Comparison of ENCODE assay signal across 14 cellular contexts in the genomic region with DNA sequence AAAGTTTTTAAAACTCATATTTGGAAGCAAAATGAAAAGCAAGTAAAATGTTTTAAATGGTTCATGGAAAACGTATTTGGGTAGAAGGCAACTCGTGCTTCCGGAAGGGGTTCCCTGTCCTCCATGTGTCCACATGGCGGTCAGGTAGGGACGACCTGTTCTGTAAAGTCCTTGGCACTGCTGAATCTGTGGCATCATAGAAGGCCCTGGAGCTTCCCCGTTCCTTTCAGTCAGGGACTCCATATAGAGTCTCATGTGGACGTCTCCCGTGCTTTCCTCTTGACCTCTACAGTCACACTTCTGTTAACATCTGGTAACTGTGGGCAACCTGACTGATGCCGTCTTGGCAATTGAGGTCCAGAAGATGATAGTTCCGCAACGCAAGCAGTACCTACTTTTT. TPM values are rescaled to one million over a fixed set of nuclear protein-coding genes. Genes with fewer than 3 reads are reported as not detected.
DNase-seq lines count a peak whose midpoint lies in the region; ATAC-seq, FAIRE-seq and TF ChIP-seq lines count a peak whose summit lies in the region.
"Had no signal": no experiment of that assay in that cellular context is flagged by ENCODE, and none has a peak within 500 bp of the region (broad histone marks: within the 10 kb centered on the region; RNA-seq: fewer than 3 reads in every experiment).

No MANE protein-coding gene starts in this region.

- H2AK9ac ChIP-seq in IMR-90 (replicated peaks; ENCODE audit: low read depth, low read length, poor library complexity), result no peak overlapping the region

- H3K27me3 Mint-ChIP-seq in activated CD4-positive, alpha-beta T cell treated with anti-CD3 and anti-CD28 coated beads, Interleukin-2, amount 10 ng/mL, durations not matched to agents 24 days and 14 days, result no peaks in the 10 kb centered on the region
- no peaks in the 10 kb centered on the region for H3K27me3 Mint-ChIP-seq in activated CD4-positive, alpha-beta T cell treated with anti-CD3 and anti-CD28 coated beads, Interleukin-2, amount 10 ng/mL, durations not matched to agents 7 days and 5 days
- H3K27me3 Mint-ChIP-seq in astrocyte (ENCODE audit: low read depth, unreplicated experiment) (no peaks in the 10 kb centered on the region), nephron progenitor cell (ENCODE audit: low read depth, poor library complexity) (no peaks in the 10 kb centered on the region)

- H3K56ac ChIP-seq in IMR-90 (ENCODE audit: extremely low read depth, insufficient read depth, low read length), result no peak overlapping the region

- peaks cover 28% of the 10 kb centered on the region for H3K36me3 ChIP-seq in IMR-90 (ENCODE audit: control insufficient read depth, insufficient read depth, low read length)
- peaks cover 39% of the 10 kb centered on the region for H3K36me3 ChIP-seq in astrocyte (ENCODE audit: insufficient read depth, low read length)

- dilution Hi-C loops in IMR-90 (cut with HindIII; ENCODE audit: low sequenced_read_pairs, unreplicated experiment), result no loop called here

- peak overlapping the region; percentile 11; the same call in 1 of the 2 replicates for H2BK20ac ChIP-seq in IMR-90 (ENCODE audit: low read depth, low read length)

- no peak for TF ChIP-seq RAD21 in IMR-90 (IDR thresholded peaks at IDR 0.05; ENCODE audit: low read length)

- H4K5ac ChIP-seq in IMR-90 (ENCODE audit: low read depth, low read length), result peak overlapping the region; percentile 79

- H3K4me1 ChIP-seq in IMR-90 (ENCODE audit: control insufficient read depth, insufficient read depth, low read length) (peaks cover 14% of the 10 kb centered on the region), astrocyte (ENCODE audit: insufficient read depth, low read length) (peaks cover 19% of the 10 kb centered on the region)
- H3K4me1 ChIP-seq: SJCRH30 had no signal

- no peak for FAIRE-seq in astrocyte (lab: Jason Lieb, UNC)

- H3K4me3 ChIP-seq in IMR-90 (ENCODE audit: insufficient read depth, low read depth, low read length) (no peak overlapping the region), astrocyte (ENCODE audit: insufficient read depth, low read depth, low read length) (no peak overlapping the region)
- H3K4me3 ChIP-seq: SJCRH30 had no signal

- H2AK5ac ChIP-seq in IMR-90 (ENCODE audit: low read depth, low read length), result peak overlapping the region; percentile 48; the same call in 1 of the 2 replicates

- H4K91ac ChIP-seq in IMR-90 (ENCODE audit: insufficient read depth, low read depth, low read length), result peak overlapping the region; percentile 52; the same call in 1 of the 2 replicates

- H3K27ac ChIP-seq in IMR-90 (ENCODE audit: insufficient read depth, low read length) (peak overlapping the region; percentile 74; the same call in 1 of the 2 replicates), astrocyte (ENCODE audit: low read depth, low read length) (no peak overlapping the region)
- H3K27ac ChIP-seq: C4-2B, SJCRH30 had no signal

- H3K23ac ChIP-seq in IMR-90 (ENCODE audit: low read depth, low read length), result no peak overlapping the region

- no peak for DNase-seq in activated CD4-positive, alpha-beta T cell treated with anti-CD3 and anti-CD28 coated beads, Interleukin-2, amount 10 ng/mL, durations not matched to agents 24 days and 14 days
- no peak for DNase-seq in activated CD4-positive, alpha-beta T cell treated with anti-CD3 and anti-CD28 coated beads, Interleukin-2, amount 10 ng/mL, durations not matched to agents 7 days and 5 days
- DNase-seq in IMR-90 (no peak), astrocyte (ENCODE audit: low read depth) (no peak), nephron progenitor cell (no peak)
- DNase-seq: NCI-H1436 treated with DMSO at 0.1 percent for 48 hours; NCI-H226; SJCRH30; stimulated activated CD4-positive, alpha-beta T cell treated with anti-CD3 and anti-CD28 coated beads, Interleukin-1b, Interleukin-23, amount 100 ng/mL, for 48 hours had no signal

- ATAC-seq in IMR-90 (ENCODE audit: low read depth) (no peak), GM18861 (IDR thresholded peaks at IDR 0.05; ENCODE audit: unreplicated experiment) (no peak), GM18907 (IDR thresholded peaks at IDR 0.05; ENCODE audit: unreplicated experiment) (no peak), HG02852 (IDR thresholded peaks at IDR 0.05; ENCODE audit: unreplicated experiment) (no peak)

- no peak overlapping the region for H3K14ac ChIP-seq in IMR-90 (replicated peaks; ENCODE audit: low read depth, low read length)

- peaks cover 22% of the 10 kb centered on the region for H3K79me2 ChIP-seq in astrocyte (ENCODE audit: insufficient read depth, low read length)

- POLR2A ChIA-PET in activated CD4-positive, alpha-beta T cell treated with anti-CD3 and anti-CD28 coated beads, Interleukin-2, amount 10 ng/mL, durations not matched to agents 7 days and 5 days (lab: Charles Lee), result no interaction called here
- POLR2A ChIA-PET in IMR-90 (lab: Charles Lee; ENCODE audit: unreplicated experiment), result no interaction called here

- in situ Hi-C loops in IMR-90 (cut with MboI; ENCODE audit: low sequenced_read_pairs), result loop anchor here (25.0 kb wide), 1 partner anchor 1079 kb away; no protein-coding TSS in a partner anchor

- H3K9me3 ChIP-seq in IMR-90 (ENCODE audit: control insufficient read depth, insufficient read depth, low read length) (no peaks in the 10 kb centered on the region), astrocyte (ENCODE audit: insufficient read depth, low read depth, low read length) (no peaks in the 10 kb centered on the region)
- H3K9me3 ChIP-seq: SJCRH30 had no signal

- no peak for TF ChIP-seq POLR2A in IMR-90 (IDR thresholded peaks at IDR 0.05; ENCODE audit: low read depth, low read length)

- peak overlapping the region; percentile 56 for H2BK5ac ChIP-seq in IMR-90 (ENCODE audit: low read depth, low read length, poor library complexity, severe bottlenecking)

- H3K4me3 Mint-ChIP-seq in activated CD4-positive, alpha-beta T cell treated with anti-CD3 and anti-CD28 coated beads, Interleukin-2, amount 10 ng/mL, durations not matched to agents 24 days and 14 days, result no peak overlapping the region
- no peak overlapping the region for H3K4me3 Mint-ChIP-seq in activated CD4-positive, alpha-beta T cell treated with anti-CD3 and anti-CD28 coated beads, Interleukin-2, amount 10 ng/mL, durations not matched to agents 7 days and 5 days
- H3K4me3 Mint-ChIP-seq in astrocyte (ENCODE audit: unreplicated experiment), result no peak overlapping the region
- H3K4me3 Mint-ChIP-seq in nephron progenitor cell, result no peak overlapping the region
- H3K4me3 Mint-ChIP-seq: neural crest cell had no signal

- peak overlapping the region; percentile 87; the same call in 1 of the 2 replicates for H3K18ac ChIP-seq in IMR-90 (ENCODE audit: low read depth, low read length)

- CTCF ChIA-PET in activated CD4-positive, alpha-beta T cell treated with anti-CD3 and anti-CD28 coated beads, Interleukin-2, amount 10 ng/mL, durations not matched to agents 7 days and 5 days (lab: Charles Lee), result interaction anchor here (0.5 kb wide), 1 partner anchor 1664 kb away, joined by 3 read pairs; no protein-coding TSS in a partner anchor
- CTCF ChIA-PET in IMR-90 (lab: Yijun Ruan, JAX), result no interaction called here

- H3K9me1 ChIP-seq in IMR-90 (ENCODE audit: insufficient read depth, low read length), result peaks cover 21% of the 10 kb centered on the region

- peaks cover 37% of the 10 kb centered on the region for H3K4me1 Mint-ChIP-seq in activated CD4-positive, alpha-beta T cell treated with anti-CD3 and anti-CD28 coated beads, Interleukin-2, amount 10 ng/mL, durations not matched to agents 24 days and 14 days
- H3K4me1 Mint-ChIP-seq in activated CD4-positive, alpha-beta T cell treated with anti-CD3 and anti-CD28 coated beads, Interleukin-2, amount 10 ng/mL, durations not matched to agents 7 days and 5 days, result peaks cover 64% of the 10 kb centered on the region
- H3K4me1 Mint-ChIP-seq in astrocyte (ENCODE audit: low read depth, unreplicated experiment) (peaks cover 14% of the 10 kb centered on the region), nephron progenitor cell (peaks cover 37% of the 10 kb centered on the region)

- H4K20me1 ChIP-seq in IMR-90 (ENCODE audit: insufficient read depth, low read length) (peaks cover 12% of the 10 kb centered on the region; the same call in 1 of the 2 replicates), astrocyte (ENCODE audit: insufficient read depth, low read length) (peaks cover 28% of the 10 kb centered on the region)

- H3K4me2 ChIP-seq in IMR-90 (ENCODE audit: low read depth, low read length), result no peak overlapping the region
- no peak overlapping the region for H3K4me2 ChIP-seq in astrocyte (ENCODE audit: low read length)

- peaks cover 10 to 63% of the 10 kb centered on the region in 2 experiments for H3K79me1 ChIP-seq in IMR-90 (ENCODE audit: low read depth in 1 of 2, low read length in 2 of 2)

- H3K9me3 Mint-ChIP-seq in activated CD4-positive, alpha-beta T cell treated with anti-CD3 and anti-CD28 coated beads, Interleukin-2, amount 10 ng/mL, durations not matched to agents 24 days and 14 days, result no peaks in the 10 kb centered on the region
- H3K9me3 Mint-ChIP-seq in activated CD4-positive, alpha-beta T cell treated with anti-CD3 and anti-CD28 coated beads, Interleukin-2, amount 10 ng/mL, durations not matched to agents 7 days and 5 days, result no peaks in the 10 kb centered on the region
- H3K9me3 Mint-ChIP-seq in astrocyte (ENCODE audit: unreplicated experiment) (no peaks in the 10 kb centered on the region), nephron progenitor cell (no peaks in the 10 kb centered on the region)
- H3K9me3 Mint-ChIP-seq: neural crest cell had no signal

- WGBS in IMR-90 (ENCODE audit: extremely low coverage in 2 of 2, insufficient read length in 1 of 2), 2 experiments, result 89% methylated on average over 7 of the region's 11 CpGs; no CpG with 5 or more reads in 1 of the 2 experiments

- peaks cover 57% of the 10 kb centered on the region for H3K36me3 Mint-ChIP-seq in activated CD4-positive, alpha-beta T cell treated with anti-CD3 and anti-CD28 coated beads, Interleukin-2, amount 10 ng/mL, durations not matched to agents 24 days and 14 days (ENCODE audit: low read depth)
- H3K36me3 Mint-ChIP-seq in activated CD4-positive, alpha-beta T cell treated with anti-CD3 and anti-CD28 coated beads, Interleukin-2, amount 10 ng/mL, durations not matched to agents 7 days and 5 days (ENCODE audit: low read depth), result peaks cover 67% of the 10 kb centered on the region
- H3K36me3 Mint-ChIP-seq in astrocyte (ENCODE audit: low read depth, unreplicated experiment) (peaks cover 18% of the 10 kb centered on the region), nephron progenitor cell (ENCODE audit: low read depth) (peaks cover 67% of the 10 kb centered on the region)

- intact Hi-C loops in activated CD4-positive, alpha-beta T cell treated with anti-CD3 and anti-CD28 coated beads, Interleukin-2, amount 10 ng/mL, durations not matched to agents 24 days and 14 days (cut with micrococcal nuclease), result no loop called here
- intact Hi-C loops in IMR-90 (cut with micrococcal nuclease), result no loop called here

- H3K27me3 ChIP-seq in IMR-90 (ENCODE audit: control insufficient read depth, insufficient read depth, low read length) (no peaks in the 10 kb centered on the region), astrocyte (ENCODE audit: insufficient read depth, low read length) (no peaks in the 10 kb centered on the region)
- H3K27me3 ChIP-seq: SJCRH30 had no signal

- H3K27ac Mint-ChIP-seq in activated CD4-positive, alpha-beta T cell treated with anti-CD3 and anti-CD28 coated beads, Interleukin-2, amount 10 ng/mL, durations not matched to agents 24 days and 14 days, result peak overlapping the region; percentile 69
- H3K27ac Mint-ChIP-seq in activated CD4-positive, alpha-beta T cell treated with anti-CD3 and anti-CD28 coated beads, Interleukin-2, amount 10 ng/mL, durations not matched to agents 7 days and 5 days, result no peak overlapping the region
- H3K27ac Mint-ChIP-seq in astrocyte (ENCODE audit: unreplicated experiment), result peak overlapping the region; percentile 73
- peak overlapping the region; percentile 94 for H3K27ac Mint-ChIP-seq in nephron progenitor cell

- H2BK120ac ChIP-seq in IMR-90 (ENCODE audit: low read depth, low read length), result peak overlapping the region; percentile 62

- H2AFZ ChIP-seq in IMR-90 (replicated peaks; ENCODE audit: low read length, poor library complexity) (no peak overlapping the region), astrocyte (ENCODE audit: low read depth, low read length) (no peak overlapping the region)

- H3K4ac ChIP-seq in IMR-90 (ENCODE audit: low read depth, low read length), result peak overlapping the region; percentile 79

- peak overlapping the region in 1 of 2 experiments; percentile 73; a peak in 2 of 4 replicates for H4K8ac ChIP-seq in IMR-90 (ENCODE audit: low read depth in 2 of 2, low read length in 2 of 2)

- TF ChIP-seq CTCF in IMR-90 (conservative IDR thresholded peaks at IDR 0.05; ENCODE audit: low read depth, low read length) (no peak), astrocyte (IDR thresholded peaks at IDR 0.05; ENCODE audit: insufficient read depth, low read depth, low read length) (no peak), nephron progenitor cell (IDR thresholded peaks at IDR 0.05) (no peak)

- H3K9ac ChIP-seq in IMR-90 (ENCODE audit: low read depth, low read length), result no peak overlapping the region
- no peak overlapping the region for H3K9ac ChIP-seq in astrocyte (ENCODE audit: low read length)

- H2BK15ac ChIP-seq in IMR-90 (ENCODE audit: low read depth, low read length), result peak overlapping the region; percentile 11; the same call in 1 of the 3 replicates

- BruUV-seq in IMR-90 (replicated peaks; lab: Mats Ljungman, UMichigan), result no TSS peak

RNA-seq across cellular contexts. Expression of a gene that starts 11.4 kb away (rescaled TPM):
- total RNA-seq in activated CD4-positive, alpha-beta T cell treated with anti-CD3 and anti-CD28 coated beads, Interleukin-2, amount 10 ng/mL, durations not matched to agents 24 days and 14 days, result 103 and 110 TPM in 2 replicates
- total RNA-seq in activated CD4-positive, alpha-beta T cell treated with anti-CD3 and anti-CD28 coated beads, Interleukin-2, amount 10 ng/mL, durations not matched to agents 7 days and 5 days, result 100 to 1,000 TPM in 1 of 2 experiments, 10 to 100 TPM in 1; 81.4 to 102 TPM
- total RNA-seq in IMR-90 (2012; rRNA removed) (187 and 235 TPM in 2 replicates), astrocyte (169 and 173 TPM in 2 replicates)
- 338 and 349 TPM in 2 replicates for polyA plus RNA-seq in IMR-90 (2012; rRNA removed)
- 134 and 310 TPM in 2 replicates for polyA plus RNA-seq in IMR-90 (2012; cell fraction: cytosol; rRNA removed)
- 32.9 and 226 TPM in 2 replicates for polyA plus RNA-seq in IMR-90 (2012; cell fraction: nucleus; rRNA removed; ENCODE audit: low replicate concordance)

RNA-seq across cellular contexts. Expression of a gene that starts 16.7 kb away (rescaled TPM):
- 102 and 106 TPM in 2 replicates for total RNA-seq in activated CD4-positive, alpha-beta T cell treated with anti-CD3 and anti-CD28 coated beads, Interleukin-2, amount 10 ng/mL, durations not matched to agents 24 days and 14 days
- 10 to 100 TPM; 25.8 to 26.9 TPM for total RNA-seq in activated CD4-positive, alpha-beta T cell treated with anti-CD3 and anti-CD28 coated beads, Interleukin-2, amount 10 ng/mL, durations not matched to agents 7 days and 5 days
- total RNA-seq in IMR-90 (2012; rRNA removed) (3.6 and 4.3 TPM in 2 replicates), astrocyte (0.82 and 1.2 TPM in 2 replicates)
- 2.8 and 2.9 TPM in 2 replicates for polyA plus RNA-seq in IMR-90 (2012; rRNA removed)
- polyA plus RNA-seq in IMR-90 (2012; cell fraction: cytosol; rRNA removed), result 1.6 and 2.4 TPM in 2 replicates
- polyA plus RNA-seq in IMR-90 (2012; cell fraction: nucleus; rRNA removed; ENCODE audit: low replicate concordance), result 3.8 and 6.6 TPM in 2 replicates
